In the genomic region with DNA sequence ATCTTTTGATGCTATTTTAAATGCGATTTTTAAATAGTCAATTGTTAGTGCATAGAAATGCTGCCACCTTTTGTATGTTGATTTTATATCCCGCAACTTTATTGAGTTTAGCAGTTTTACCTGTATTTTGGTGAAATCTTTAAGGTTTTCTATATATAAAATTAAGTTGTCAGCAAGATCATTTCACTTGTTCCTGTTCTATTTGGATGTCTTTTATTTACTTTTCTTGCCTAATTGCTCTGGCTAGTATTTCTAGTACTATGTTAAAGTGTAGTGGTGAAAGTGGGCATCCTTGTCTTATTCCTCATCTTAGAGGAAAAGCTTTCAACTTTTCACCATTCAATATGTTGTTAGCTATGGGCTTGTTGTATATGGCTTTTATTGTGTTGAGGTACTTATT, we compare ENCODE assay signal across 3 cellular contexts.
"Had no signal": no experiment of that assay in that cellular context is flagged by ENCODE, and none has a peak within 500 bp of the region (broad histone marks: within the 10 kb centered on the region; RNA-seq: fewer than 3 reads in every experiment).

No MANE protein-coding gene starts in this region.

- DNase-seq: GDM1, GF-D8 had no signal

- H3K4me3 ChIP-seq: GM12878 had no signal
